ENCODE assay signal across 30 cellular contexts in the genomic region with DNA sequence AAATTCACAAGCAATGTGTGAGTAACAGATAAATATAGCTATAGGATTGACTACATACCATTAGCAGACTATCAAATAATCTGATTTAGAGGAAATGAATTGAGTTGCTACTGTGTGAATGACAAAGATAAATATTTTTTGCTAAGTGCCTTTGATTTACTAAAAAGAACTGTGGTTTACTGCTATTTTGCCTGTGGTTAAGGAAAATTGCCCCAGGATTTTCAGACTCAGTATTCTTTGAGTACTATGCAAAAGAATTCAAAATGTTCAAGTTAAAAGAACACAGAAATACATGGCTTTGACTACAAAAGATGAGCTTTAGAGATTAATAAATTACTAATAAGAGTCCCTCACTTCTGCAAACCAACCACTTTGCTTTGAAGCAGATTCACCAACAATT.
"Had no signal": no experiment of that assay in that cellular context is flagged by ENCODE, and none has a peak within 500 bp of the region (broad histone marks: within the 10 kb centered on the region; RNA-seq: fewer than 3 reads in every experiment).

No MANE protein-coding gene starts in this region.

- DNase-seq: activated CD4-positive, alpha-beta T cell treated with anti-CD3 and anti-CD28 coated beads, Interleukin-2, amount 10 ng/mL, durations not matched to agents 24 days and 14 days; activated CD4-positive, alpha-beta T cell treated with anti-CD3 and anti-CD28 coated beads, Interleukin-2, amount 50 U/mL, for 4 hours; activated CD8-positive, alpha-beta T cell treated with anti-CD3 and anti-CD28 coated beads for 36 hours; activated effector memory CD4-positive, alpha-beta T cell treated with anti-CD3 and anti-CD28 coated beads, Interleukin-2, amount 50 U/mL, for 16 hours; activated naive CD4-positive, alpha-beta T cell; activated naive CD4-positive, alpha-beta T cell treated with anti-CD3 and anti-CD28 coated beads, Interleukin-2, amount 50 U/mL, for 16 hours; activated naive CD8-positive, alpha-beta T cell treated with anti-CD3 and anti-CD28 coated beads for 36 hours; activated T-cell treated with anti-CD3 and anti-CD28 coated beads, Interleukin-2, amount 50 U/mL, for 1 hour; activated T-cell treated with anti-CD3 and anti-CD28 coated beads, Interleukin-2, amount 50 U/mL, for 72 hours; amygdala; brain microvascular endothelial cell; central memory CD4-positive, alpha-beta T cell; MM.1S; MV-4-11; NCI-H1092; NCI-H1436 treated with DMSO at 0.1 percent for 48 hours; NCI-H1694 treated with DMSO at 0.1 percent for 48 hours; NCI-H2029; NCI-H446 treated with DMSO at 0.1 percent for 48 hours; NCI-H524; NCI-H69; NCI-H82; PC-3; Peyer's patch; RPMI8226; SHP77 treated with DMSO at 0.1 percent for 48 hours had no signal

- H3K36me3 ChIP-seq: ascending aorta, brain microvascular endothelial cell, Peyer's patch, SJSA1 had no signal

- H3K27ac ChIP-seq: ascending aorta, brain microvascular endothelial cell, KMS-11, Peyer's patch, SJSA1 had no signal

- H3K4me3 ChIP-seq: ascending aorta, Peyer's patch, SJSA1 had no signal

- H3K9me3 ChIP-seq: ascending aorta, Peyer's patch, SJSA1 had no signal

- H3K4me2 ChIP-seq: KMS-11 had no signal

- ATAC-seq: activated CD8-positive, alpha-beta T cell treated with anti-CD3 and anti-CD28 coated beads for 36 hours; activated T-cell treated with anti-CD3 and anti-CD28 coated beads, Interleukin-2, amount 50 U/mL, for 72 hours; activated T-helper 17 cell treated with anti-CD3 and anti-CD28 coated beads, Interleukin-2, amount 50 U/mL, for 72 hours; PC-3 had no signal

- H3K4me1 ChIP-seq: ascending aorta, Peyer's patch, SJSA1 had no signal

- H3K27me3 ChIP-seq: ascending aorta, brain microvascular endothelial cell, Peyer's patch, SJSA1 had no signal

- H3K9ac ChIP-seq: KMS-11 had no signal
